ENCODE assay signal across 9 cellular contexts in the genomic region with DNA sequence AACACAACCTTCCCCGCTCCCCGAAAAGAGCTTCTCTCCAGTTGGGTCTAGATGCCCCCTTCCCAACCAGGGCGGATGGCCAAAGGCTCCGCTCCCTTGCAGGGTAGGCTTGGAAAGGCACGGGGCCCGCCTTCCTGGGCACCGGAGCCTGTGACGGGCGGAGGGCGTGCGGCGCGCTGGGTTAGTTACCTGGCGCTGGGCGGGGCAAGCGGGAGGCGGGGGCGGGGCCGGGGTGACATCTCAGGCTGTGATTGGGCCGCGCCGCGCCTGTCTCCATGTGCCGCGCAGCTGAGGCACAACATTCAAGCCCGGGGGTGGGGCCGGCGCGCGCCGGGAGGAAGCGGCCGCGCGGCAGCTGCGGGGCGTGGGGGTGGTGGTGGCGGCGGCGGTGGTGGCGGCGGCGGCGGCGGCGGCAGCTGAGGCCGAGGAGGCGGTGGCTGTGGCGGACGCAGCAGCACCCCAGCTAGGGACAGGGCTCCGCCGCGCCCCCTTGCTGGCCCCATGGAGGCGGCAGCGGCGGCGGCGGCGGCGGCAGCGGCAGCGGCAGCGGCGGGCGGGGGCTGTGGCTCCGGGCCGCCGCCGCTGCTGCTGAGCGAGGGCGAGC. TPM values are rescaled to one million over a fixed set of nuclear protein-coding genes. Genes with fewer than 3 reads are reported as not detected.
DNase-seq lines count a peak whose midpoint lies in the region; ATAC-seq and TF ChIP-seq lines count a peak whose summit lies in the region.
"Had no signal": no experiment of that assay in that cellular context is flagged by ENCODE, and none has a peak within 500 bp of the region (broad histone marks: within the 10 kb centered on the region; RNA-seq: fewer than 3 reads in every experiment).

A gene (plus strand): TSS at position 298 of the 604 bp plus-strand sequence. CDS start 204 bp downstream, at position 502.

- H3K4me1 Mint-ChIP-seq in CD8-positive, alpha-beta memory T cell: peaks cover 3 to 8% (median 6%) of the 10 kb centered on the region in 3 donors

- H3K27me3 ChIP-seq in CD8-positive, alpha-beta memory T cell (ENCODE audit: insufficient read depth, low read length, poor library complexity, severe bottlenecking): no peaks in the 10 kb centered on the region
- H3K27me3 ChIP-seq in OCI-LY1 (ENCODE audit: insufficient read depth, low read length): no peaks in the 10 kb centered on the region

- peak; percentile 62 to 83 (median 65) for DNase-seq in CD8-positive, alpha-beta memory T cell
- DNase-seq in HT-29 (ENCODE audit: low spot score) (peak; percentile 81), activated T-cell treated with anti-CD3 and anti-CD28 coated beads for 4 hours (peak; percentile 67), epithelial cell of prostate (ENCODE audit: low read depth, low spot score) (peak; percentile 29), mucosa of descending colon (peak; percentile 91)
- peak; percentile 52 to 63 for DNase-seq in stimulated activated CD8-positive, alpha-beta memory T cell treated with anti-CD3 and anti-CD28 coated beads, Interleukin-2, amount 100 ng/mL, for 48 hours (ENCODE audit: low read depth in 2 of 2)

- H3K4me3 Mint-ChIP-seq in CD8-positive, alpha-beta memory T cell: peak within 1 kb of the TSS; percentile 81 to 91 (median 85)

- CTCF ChIA-PET in CD8-positive, alpha-beta memory T cell (lab: Charles Lee): no interaction called here

- H3K9me3 ChIP-seq in CD8-positive, alpha-beta memory T cell (ENCODE audit: low read length): no peaks in the 10 kb centered on the region
- H3K9me3 ChIP-seq in OCI-LY1 (ENCODE audit: low read length): no peaks in the 10 kb centered on the region
- H3K9me3 ChIP-seq in mucosa of descending colon: no peaks in the 10 kb centered on the region

- H3K27me3 Mint-ChIP-seq in CD8-positive, alpha-beta memory T cell: peaks cover 0 to 20% of the 10 kb centered on the region in 2 donors

- H3K27ac Mint-ChIP-seq in CD8-positive, alpha-beta memory T cell: peak within 1 kb of the TSS in 7 of 8 donors; percentile 39 to 92 (median 50)

- H3K4me2 ChIP-seq in OCI-LY1 (ENCODE audit: low read length): peak within 1 kb of the TSS; percentile 83

- TF ChIP-seq CTCF in OCI-LY1 (IDR thresholded peaks at IDR 0.05; ENCODE audit: low read length) (no peak), mucosa of descending colon (IDR thresholded peaks at IDR 0.05) (no peak)

- H3K9me2 ChIP-seq in OCI-LY1 (ENCODE audit: low read depth, low read length): no peaks in the 10 kb centered on the region

- intact Hi-C loops in mucosa of descending colon (cut with DNase I, micrococcal nuclease): no loop called here

- no peaks in the 10 kb centered on the region for H3K79me2 ChIP-seq in OCI-LY1 (ENCODE audit: insufficient read depth, low read length)

- H3K36me3 ChIP-seq in CD8-positive, alpha-beta memory T cell (ENCODE audit: insufficient read depth, low read length): no peaks in the 10 kb centered on the region
- H3K36me3 ChIP-seq in OCI-LY1 (ENCODE audit: insufficient read depth, low read length) (no peaks in the 10 kb centered on the region), mucosa of descending colon (ENCODE audit: low read depth) (no peaks in the 10 kb centered on the region)

- peak within 1 kb of the TSS; percentile 36; the same call in 1 of the 2 replicates for H3K9ac ChIP-seq in OCI-LY1 (ENCODE audit: low read length)

- peak within 1 kb of the TSS; percentile 22 for H3K4me3 ChIP-seq in CD8-positive, alpha-beta memory T cell (ENCODE audit: low read length)
- H3K4me3 ChIP-seq in OCI-LY1 (ENCODE audit: low read depth, low read length, poor library complexity, severe bottlenecking) (peak within 1 kb of the TSS; percentile 58), mucosa of descending colon (peak within 1 kb of the TSS; percentile 44)

- H3F3A ChIP-seq in OCI-LY1 (ENCODE audit: insufficient read depth, low read length): no peaks in the 10 kb centered on the region

- H3K27ac ChIP-seq in CD8-positive, alpha-beta memory T cell (ENCODE audit: low read depth, low read length): no peak within 1 kb of the TSS
- H3K27ac ChIP-seq in OCI-LY1 (ENCODE audit: low read depth, low read length, poor library complexity, severe bottlenecking) (no peak within 1 kb of the TSS), epithelial cell of prostate (no peak within 1 kb of the TSS)

- ATAC-seq in GM21367 (IDR thresholded peaks at IDR 0.05; ENCODE audit: unreplicated experiment) (peak; percentile 98), mucosa of descending colon (peak; percentile 98)

- H3K4me1 ChIP-seq in CD8-positive, alpha-beta memory T cell (ENCODE audit: insufficient read depth, low read length): peaks cover 8% of the 10 kb centered on the region
- peaks cover 10% of the 10 kb centered on the region for H3K4me1 ChIP-seq in OCI-LY1 (ENCODE audit: insufficient read depth, low read length, severe bottlenecking)
- H3K4me1 ChIP-seq in mucosa of descending colon (ENCODE audit: low read depth): no peaks in the 10 kb centered on the region

- H4K20me1 ChIP-seq in OCI-LY1 (ENCODE audit: insufficient read depth, low read length): no peaks in the 10 kb centered on the region

- POLR2A ChIA-PET in CD8-positive, alpha-beta memory T cell (lab: Charles Lee): interaction anchor here (0.6 to 0.7 kb wide), 3 partner anchors 20 to 302 kb away, joined by 3 to 6 read pairs (median 4); no protein-coding TSS in a partner anchor

- H2AFZ ChIP-seq in OCI-LY1 (ENCODE audit: low read length): no peak within 1 kb of the TSS

- H3K36me3 Mint-ChIP-seq in CD8-positive, alpha-beta memory T cell: peaks cover 0 to 2% (median 0%) of the 10 kb centered on the region in 3 donors

- peaks cover 0 to 3% (median 2%) of the 10 kb centered on the region in 5 donors for H3K9me3 Mint-ChIP-seq in CD8-positive, alpha-beta memory T cell

RNA-seq across cellular contexts. Expression of the gene that starts here (rescaled TPM):
- total RNA-seq in CD8-positive, alpha-beta memory T cell: under 1 TPM; 0.11 to 0.49 TPM
- 0.02 TPM for polyA plus RNA-seq in CD8-positive, alpha-beta memory T cell
- 2.4 and 9.2 TPM in 2 replicates for total RNA-seq in HT-29 (2014; rRNA removed; shearing (Covaris generic))
- total RNA-seq in mucosa of descending colon: 10 to 100 TPM; 12.7 to 19.6 (median 17.2) TPM
- total RNA-seq: T-helper 1 cell treated with Interleukin-12 subunit alpha and Interleukin-12 subunit beta and Interleukin-4 antibody, amounts not matched to agents 30 ng/mL and 1 ng/mL, for 36 hours had no signal

Comparison
In these comparisons a context has a peak if more than half of its experiments do, and no peak if none do; other contexts are left out.
1. Peak in DNase-seq and H3K4me3 ChIP-seq in CD8-positive, alpha-beta memory T cell; RNA of the gene not detected or under 1 TPM.
2. DNase-seq: peak in every context shown above with its lines; median percentile 91 in mucosa of descending colon; 81 in HT-29; 67 in activated T-cell treated with anti-CD3 and anti-CD28 coated beads for 4 hours; 65 in CD8-positive, alpha-beta memory T cell; 58 in stimulated activated CD8-positive, alpha-beta memory T cell treated with anti-CD3 and anti-CD28 coated beads, Interleukin-2, amount 100 ng/mL, for 48 hours; 29 in epithelial cell of prostate.